ENCODE assay signal across 18 cellular contexts in the genomic region with DNA sequence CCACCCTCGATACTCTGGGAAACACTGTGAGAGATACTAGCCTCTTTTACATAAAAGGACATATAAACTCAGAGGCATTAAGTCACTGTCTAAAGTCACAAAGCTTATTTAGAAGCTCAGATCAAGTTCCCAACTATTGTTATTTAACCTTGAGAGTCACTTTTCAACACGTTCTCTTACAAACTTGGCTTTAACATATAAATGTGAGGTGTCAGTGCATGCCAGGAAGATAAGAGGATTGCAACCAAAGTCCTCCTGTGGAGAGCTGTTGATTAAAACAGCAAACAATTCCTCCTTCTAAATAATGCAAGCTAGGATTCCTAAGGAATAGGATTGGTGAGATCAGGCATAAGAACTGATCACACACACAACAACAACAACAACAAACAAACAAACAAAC.
DNase-seq lines count a peak whose midpoint lies in the region; ATAC-seq and TF ChIP-seq lines count a peak whose summit lies in the region.
"Had no signal": no experiment of that assay in that cellular context is flagged by ENCODE, and none has a peak within 500 bp of the region (broad histone marks: within the 10 kb centered on the region; RNA-seq: fewer than 3 reads in every experiment).

No MANE protein-coding gene starts in this region.

- no peak overlapping the region for H3K4me3 Mint-ChIP-seq in neural progenitor cell

- no peak overlapping the region for H3K4me2 ChIP-seq in neural progenitor cell
- H3K4me2 ChIP-seq: BLaER1 had no signal

- H3K4me1 Mint-ChIP-seq in neural progenitor cell = peaks cover 43% of the 10 kb centered on the region

- H3K9me3 ChIP-seq in ascending aorta = no peaks in the 10 kb centered on the region
- H3K9me3 ChIP-seq in testis = no peaks in the 10 kb centered on the region
- H3K9me3 ChIP-seq in neural progenitor cell (ENCODE audit: low read depth) = no peaks in the 10 kb centered on the region
- H3K9me3 ChIP-seq: BLaER1 had no signal

- H3K27me3 ChIP-seq in ascending aorta (no peaks in the 10 kb centered on the region), testis (no peaks in the 10 kb centered on the region), neural progenitor cell (no peaks in the 10 kb centered on the region)

- H3K36me3 Mint-ChIP-seq in neural progenitor cell = no peaks in the 10 kb centered on the region

- H3K27ac ChIP-seq in ascending aorta (peak overlapping the region; percentile 52 to 53), testis (peak overlapping the region; percentile 19 to 25), neural progenitor cell (no peak overlapping the region)
- H3K27ac ChIP-seq: 22Rv1, BLaER1, GM23248 had no signal

- peak; percentile 52 for DNase-seq in NCI-H2107 treated with DMSO at 0.1 percent for 48 hours (lab: John Stamatoyannopoulos, UW; ENCODE audit: unreplicated experiment)
- DNase-seq in NCI-H2107 (lab: John Stamatoyannopoulos, UW) = no peak
- DNase-seq in ascending aorta (ENCODE audit: low spot score in 2 of 2) = no peak
- DNase-seq in iPS DF 19.7 (ENCODE audit: low read depth, low spot score) = peak; percentile 25
- DNase-seq in testis = no peak
- DNase-seq in neural progenitor cell (ENCODE audit: low spot score) = no peak
- no peak for DNase-seq in DMS79 (lab: John Stamatoyannopoulos, UW)
- DNase-seq: DMS 273 treated with DMSO at 0.1 percent for 48 hours, GM23248, Karpas-422, MM.1S, NCI-H1105, NCI-H187 treated with DMSO at 0.1 percent for 48 hours, NCI-H526, PC-3 had no signal

- no peaks in the 10 kb centered on the region for H3K27me3 Mint-ChIP-seq in neural progenitor cell (ENCODE audit: insufficient read depth, low read depth)

- no peak for ATAC-seq in GM18519 (IDR thresholded peaks at IDR 0.05; ENCODE audit: low FRiP score, unreplicated experiment)
- ATAC-seq: PC-3 had no signal

- H3K9ac ChIP-seq in neural progenitor cell = no peak overlapping the region
- H3K9ac ChIP-seq: BLaER1, GM23248 had no signal

- intact Hi-C loops in ascending aorta (cut with DNase I) = no loop called here
- intact Hi-C loops in testis (cut with DNase I; ENCODE audit: low total_unique reads) = no loop called here

- H2AFZ ChIP-seq in neural progenitor cell (replicated peaks) = no peak overlapping the region
- H2AFZ ChIP-seq: GM23248 had no signal

- peaks cover 0 to 26% of the 10 kb centered on the region in 2 donors for H3K4me1 ChIP-seq in ascending aorta
- H3K4me1 ChIP-seq in testis = peaks cover 6% of the 10 kb centered on the region
- H3K4me1 ChIP-seq in neural progenitor cell = no peaks in the 10 kb centered on the region
- H3K4me1 ChIP-seq: BLaER1 had no signal

- TF ChIP-seq CTCF in ascending aorta (IDR thresholded peaks at IDR 0.05) = no peak
- TF ChIP-seq CTCF in testis (IDR thresholded peaks at IDR 0.05) = no peak
- TF ChIP-seq CTCF in neural progenitor cell (IDR thresholded peaks at IDR 0.05) = no peak

- no peaks in the 10 kb centered on the region for H4K20me1 ChIP-seq in neural progenitor cell (ENCODE audit: low read depth)
- H4K20me1 ChIP-seq: BLaER1 had no signal

- H3K79me2 ChIP-seq in neural progenitor cell (ENCODE audit: low read depth) = no peaks in the 10 kb centered on the region

- no peak overlapping the region for H3K27ac Mint-ChIP-seq in neural progenitor cell

- H3K36me3 ChIP-seq in ascending aorta (no peaks in the 10 kb centered on the region), testis (ENCODE audit: low read depth, missing control alignments) (no peaks in the 10 kb centered on the region), neural progenitor cell (no peaks in the 10 kb centered on the region)
- H3K36me3 ChIP-seq: BLaER1 had no signal

- H3K4me3 ChIP-seq in ascending aorta = no peak overlapping the region
- no peak overlapping the region for H3K4me3 ChIP-seq in testis
- no peak overlapping the region for H3K4me3 ChIP-seq in neural progenitor cell
- H3K4me3 ChIP-seq: BLaER1, GM23248 had no signal

- 19 to 34% methylated on average over 2 of the region's 2 CpGs for WGBS in testis, 2 donors

- no peak for TF ChIP-seq POLR2A in testis (IDR thresholded peaks at IDR 0.05)

- H3F3A ChIP-seq in neural progenitor cell (ENCODE audit: low read depth) = no peaks in the 10 kb centered on the region

- no peaks in the 10 kb centered on the region for H3K9me3 Mint-ChIP-seq in neural progenitor cell

Comparison
In these comparisons a context has a peak if more than half of its experiments do, and no peak if none do; other contexts are left out.
1. DNase-seq: peak in NCI-H2107 treated with DMSO at 0.1 percent for 48 hours (single experiment) and iPS DF 19.7 (single experiment); none in NCI-H2107 (single experiment), ascending aorta (0 of 2), testis (single experiment), neural progenitor cell (single experiment) and DMS79 (single experiment).